In genomic region chr10:20089884-20090283, GRCh38 we compare ENCODE assay signal across 1 cellular context.
TF ChIP-seq lines count a peak whose summit lies in the region.

No MANE protein-coding gene starts in this region.

TF ChIP-seq in H1, 55 proteins besides CTCF, POLR2A, EP300 and RAD21 (continued from another document):
- TF ChIP-seq RXRA (IDR thresholded peaks at IDR 0.05; ENCODE audit: insufficient read depth, low read depth, low read length) (no peak), SP2 (IDR thresholded peaks at IDR 0.05; ENCODE audit: low read length) (no peak), HDAC2 (IDR thresholded peaks at IDR 0.05; ENCODE audit: borderline replicate concordance in 1 of 2, low read depth in 2 of 2, low read length in 2 of 2) (no peak), KDM1A (IDR thresholded peaks at IDR 0.05; ENCODE audit: borderline replicate concordance, low read length) (no peak), TAF1 (IDR thresholded peaks at IDR 0.05; ENCODE audit: low read depth, low read length) (no peak), SIX5 (IDR thresholded peaks at IDR 0.05; ENCODE audit: low read depth, low read length) (no peak), CHD1 (IDR thresholded peaks at IDR 0.05; ENCODE audit: low read depth, low read length) (no peak), SIN3A (conservative IDR thresholded peaks at IDR 0.05 in 1 of 2, IDR thresholded peaks at IDR 0.05 in 1 of 2; ENCODE audit: low read depth in 1 of 2, low read length in 2 of 2) (no peak), ZNF274 (IDR thresholded peaks at IDR 0.05; ENCODE audit: borderline replicate concordance, extremely low read depth, low read length) (no peak), KDM4A (IDR thresholded peaks at IDR 0.05; ENCODE audit: low read depth, low read length, severe bottlenecking) (no peak), YY1 (IDR thresholded peaks at IDR 0.05; ENCODE audit: low read depth, low read length) (no peak), RBBP5 (IDR thresholded peaks at IDR 0.05; ENCODE audit: borderline replicate concordance, low read depth, low read length) (no peak), EGR1 (IDR thresholded peaks at IDR 0.05; ENCODE audit: borderline replicate concordance, low read depth, low read length) (no peak), SRF (IDR thresholded peaks at IDR 0.05; ENCODE audit: low read depth, low read length) (no peak)
TF ChIP-seq in H1: peak in this region for 0.
